Comparison of ENCODE assay signal across 33 cellular contexts in genomic region chr10:125194814-125195213, GRCh38.
"Had no signal": no experiment of that assay in that cellular context is flagged by ENCODE, and none has a peak within 500 bp of the region (broad histone marks: within the 10 kb centered on the region; RNA-seq: fewer than 3 reads in every experiment).

No MANE protein-coding gene starts in this region.

- H3K27me3 ChIP-seq: MG63 had no signal

- H3K4me3 ChIP-seq: MG63 had no signal

- DNase-seq: Karpas-422, Kasumi-1, MG63, MM.1S, MV-4-11, NCI-H1048, NCI-H1092, NCI-H1092 treated with DMSO at 0.1 percent for 48 hours, NCI-H1105, NCI-H1105 treated with DMSO at 0.1 percent for 48 hours, NCI-H1417, NCI-H1417 treated with DMSO at 0.1 percent for 48 hours, NCI-H1436, NCI-H1436 treated with DMSO at 0.1 percent for 48 hours, NCI-H146, NCI-H1694, NCI-H1694 treated with DMSO at 0.1 percent for 48 hours, NCI-H187, NCI-H187 treated with DMSO at 0.1 percent for 48 hours, NCI-H1930, NCI-H2029, NCI-H2029 treated with DMSO at 0.1 percent for 48 hours, NCI-H2081, NCI-H2081 treated with DMSO at 0.1 percent for 48 hours, NCI-H2107, NCI-H2171, NCI-H2171 treated with DMSO at 0.1 percent for 48 hours, NCI-H2227 treated with DMSO at 0.1 percent for 48 hours, NCI-H226, NCI-H345, NCI-H446, NCI-H446 treated with DMSO at 0.1 percent for 48 hours, NCI-H510A had no signal

- H3K9me3 ChIP-seq: MG63 had no signal

- H3K36me3 ChIP-seq: MG63 had no signal
